Comparison of ENCODE assay signal across 1 cellular context in genomic region chr6:33845031-33845430, GRCh38.
A peak's percentile ranks its signal among the peaks of the same experiment; 100 is the strongest.
TF ChIP-seq lines count a peak whose summit lies in the region.

No MANE protein-coding gene starts in this region.

TF ChIP-seq in K562, 482 proteins besides CTCF, POLR2A, EP300 and RAD21:
- TF ChIP-seq RBM34 (IDR thresholded peaks at IDR 0.05; ENCODE audit: borderline replicate concordance, insufficient read depth, low read length) (no peak), MED1 (CRISPR knock-in tag; IDR thresholded peaks at IDR 0.05; ENCODE audit: borderline replicate concordance) (no peak), ZNF239 (CRISPR knock-in tag; IDR thresholded peaks at IDR 0.05) (peak; percentile 99), NCOA1 (IDR thresholded peaks at IDR 0.05; ENCODE audit: low read depth) (no peak), BRF2 (IDR thresholded peaks at IDR 0.05; ENCODE audit: borderline replicate concordance, insufficient read depth, insufficient read length) (no peak), ZNF354B (CRISPR knock-in tag; IDR thresholded peaks at IDR 0.05) (no peak), RBM25 (IDR thresholded peaks at IDR 0.05; ENCODE audit: low read depth, low read length, severe bottlenecking) (peak; percentile 90), ZNF124 (CRISPR knock-in tag; IDR thresholded peaks at IDR 0.05) (no peak), MTA2 (IDR thresholded peaks at IDR 0.05; ENCODE audit: low read depth) (no peak), SIRT6 (IDR thresholded peaks at IDR 0.05; ENCODE audit: low read depth, low read length) (no peak), ESRRA (IDR thresholded peaks at IDR 0.05; ENCODE audit: borderline replicate concordance, low read depth) (no peak), SNRNP70 (optimal IDR thresholded peaks at IDR 0.05; ENCODE audit: low read depth, low read length) (no peak), FOXP4 (CRISPR knock-in tag; IDR thresholded peaks at IDR 0.05; ENCODE audit: borderline replicate concordance) (no peak), CHD4 (IDR thresholded peaks at IDR 0.05; ENCODE audit: insufficient read depth, insufficient replicate concordance, low read depth, low read length, poor library complexity, severe bottlenecking) (no peak), BCOR (IDR thresholded peaks at IDR 0.05) (peak; percentile 38; the same call in 1 of the 2 replicates), MBD2 (IDR thresholded peaks at IDR 0.05; ENCODE audit: borderline replicate concordance, low read depth) (no peak), MTA1 (IDR thresholded peaks at IDR 0.05; ENCODE audit: borderline replicate concordance) (no peak), BRF1 (IDR thresholded peaks at IDR 0.05; ENCODE audit: borderline replicate concordance, extremely low read depth, insufficient read length) (no peak), ARID3B (CRISPR knock-in tag; IDR thresholded peaks at IDR 0.05; ENCODE audit: borderline replicate concordance) (no peak), SMC3 (conservative IDR thresholded peaks at IDR 0.05; ENCODE audit: insufficient read depth, low read depth, low read length) (no peak), FUS (optimal IDR thresholded peaks at IDR 0.05; ENCODE audit: low read depth, low read length) (no peak), MIER1 (IDR thresholded peaks at IDR 0.05; ENCODE audit: low read depth) (no peak), HSF4 (CRISPR knock-in tag; IDR thresholded peaks at IDR 0.05; ENCODE audit: borderline replicate concordance) (no peak)
- TF ChIP-seq, protein P1, sequence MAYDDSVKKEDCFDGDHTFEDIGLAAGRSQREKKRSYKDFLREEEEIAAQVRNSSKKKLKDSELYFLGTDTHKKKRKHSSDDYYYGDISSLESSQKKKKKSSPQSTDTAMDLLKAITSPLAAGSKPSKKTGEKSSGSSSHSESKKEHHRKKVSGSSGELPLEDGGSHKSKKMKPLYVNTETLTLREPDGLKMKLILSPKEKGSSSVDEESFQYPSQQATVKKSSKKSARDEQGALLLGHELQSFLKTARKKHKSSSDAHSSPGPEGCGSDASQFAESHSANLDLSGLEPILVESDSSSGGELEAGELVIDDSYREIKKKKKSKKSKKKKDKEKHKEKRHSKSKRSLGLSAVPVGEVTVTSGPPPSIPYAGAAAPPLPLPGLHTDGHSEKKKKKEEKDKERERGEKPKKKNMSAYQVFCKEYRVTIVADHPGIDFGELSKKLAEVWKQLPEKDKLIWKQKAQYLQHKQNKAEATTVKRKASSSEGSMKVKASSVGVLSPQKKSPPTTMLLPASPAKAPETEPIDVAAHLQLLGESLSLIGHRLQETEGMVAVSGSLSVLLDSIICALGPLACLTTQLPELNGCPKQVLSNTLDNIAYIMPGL (CRISPR knock-in tag; IDR thresholded peaks at IDR 0.05): no peak
